In genomic region chr14:90617942-90618341, GRCh38 we compare ENCODE assay signal across 1 cellular context.
TF ChIP-seq lines count a peak whose summit lies in the region.

No MANE protein-coding gene starts in this region.

TF ChIP-seq in GM23338, 12 proteins besides CTCF, POLR2A, EP300 and RAD21:
- no peak for TF ChIP-seq ZNF462 (CRISPR knock-in tag; IDR thresholded peaks at IDR 0.05)
- TF ChIP-seq EZH2 (IDR thresholded peaks at IDR 0.05; ENCODE audit: low read depth, unreplicated experiment): no peak
- no peak for TF ChIP-seq STAT1 (IDR thresholded peaks at IDR 0.05; ENCODE audit: unreplicated experiment)
- no peak for TF ChIP-seq ZNF114 (CRISPR knock-in tag; IDR thresholded peaks at IDR 0.05)
- TF ChIP-seq JUNB (IDR thresholded peaks at IDR 0.05; ENCODE audit: unreplicated experiment): no peak
TF ChIP-seq in GM23338: peak in this region for 0.
